In genomic region chr19:38674388-38675133, GRCh38 we compare ENCODE assay signal across 9 cellular contexts. TPM values are rescaled to one million over a fixed set of nuclear protein-coding genes. Genes with fewer than 3 reads are reported as not detected.
DNase-seq lines count a peak whose midpoint lies in the region; FAIRE-seq and TF ChIP-seq lines count a peak whose summit lies in the region.
"Had no signal": no experiment of that assay in that cellular context is flagged by ENCODE, and none has a peak within 500 bp of the region (broad histone marks: within the 10 kb centered on the region; RNA-seq: fewer than 3 reads in every experiment).

No MANE protein-coding gene starts in this region.

- no peak for TF ChIP-seq CTCF in ascending aorta (IDR thresholded peaks at IDR 0.05)

- peaks cover 6 to 25% (median 7%) of the 10 kb centered on the region in 3 donors for H3K27me3 Mint-ChIP-seq in immature natural killer cell (ENCODE audit: low read depth in 3 of 3)
- no peaks in the 10 kb centered on the region for H3K27me3 Mint-ChIP-seq in activated naive CD8-positive, alpha-beta T cell treated with anti-CD3 and anti-CD28 coated beads for 36 hours

- FAIRE-seq in GM19239 (lab: Jason Lieb, UNC), result peak; percentile 28
- FAIRE-seq: G401.6 had no signal

- peak overlapping the region; percentile 99 to 100 (median 100) for H3K27ac Mint-ChIP-seq in immature natural killer cell
- H3K27ac Mint-ChIP-seq in activated naive CD8-positive, alpha-beta T cell treated with anti-CD3 and anti-CD28 coated beads for 36 hours, result no peak overlapping the region

- intact Hi-C loops in ascending aorta (cut with DNase I), result no loop called here

- peaks cover 0 to 1% (median 0%) of the 10 kb centered on the region in 6 donors for H3K9me3 Mint-ChIP-seq in immature natural killer cell
- H3K9me3 Mint-ChIP-seq in activated naive CD8-positive, alpha-beta T cell treated with anti-CD3 and anti-CD28 coated beads for 36 hours, result no peaks in the 10 kb centered on the region

- H3K36me3 ChIP-seq in ascending aorta (no peaks in the 10 kb centered on the region), skeletal muscle tissue (ENCODE audit: control insufficient read depth in 3 of 3, insufficient read depth in 3 of 3, low read length in 3 of 3) (peaks cover 0 to 11% (median 6%) of the 10 kb centered on the region in 3 donors)

- H3K9me3 ChIP-seq in ascending aorta (no peaks in the 10 kb centered on the region), skeletal muscle tissue (ENCODE audit: control insufficient read depth in 3 of 3, low read length in 3 of 3) (no peaks in the 10 kb centered on the region)

- H3K4me3 ChIP-seq in ascending aorta (peak overlapping the region in 1 of 2 donors; percentile 5), skeletal muscle tissue (ENCODE audit: low read length in 3 of 3) (peak overlapping the region; percentile 3 to 18 (median 11))

- peak overlapping the region; percentile 95 to 96 for H3K27ac ChIP-seq in ascending aorta
- H3K27ac ChIP-seq in skeletal muscle tissue (ENCODE audit: low read depth, low read length), result peak overlapping the region; percentile 91

- H3K4me1 Mint-ChIP-seq in immature natural killer cell, result peaks cover 88 to 93% of the 10 kb centered on the region in 2 donors
- peaks cover 27% of the 10 kb centered on the region for H3K4me1 Mint-ChIP-seq in activated naive CD8-positive, alpha-beta T cell treated with anti-CD3 and anti-CD28 coated beads for 36 hours

- peak overlapping the region; percentile 75 to 87 (median 81) for H3K4me3 Mint-ChIP-seq in immature natural killer cell
- no peak overlapping the region for H3K4me3 Mint-ChIP-seq in activated naive CD8-positive, alpha-beta T cell treated with anti-CD3 and anti-CD28 coated beads for 36 hours

- H3K36me3 Mint-ChIP-seq in immature natural killer cell, result peaks cover 0 to 15% (median 0%) of the 10 kb centered on the region in 3 donors
- peaks cover 6% of the 10 kb centered on the region for H3K36me3 Mint-ChIP-seq in activated naive CD8-positive, alpha-beta T cell treated with anti-CD3 and anti-CD28 coated beads for 36 hours

- no peaks in the 10 kb centered on the region for H3K27me3 ChIP-seq in ascending aorta
- no peaks in the 10 kb centered on the region for H3K27me3 ChIP-seq in skeletal muscle tissue (ENCODE audit: control insufficient read depth in 3 of 3, insufficient read depth in 3 of 3, low read length in 3 of 3)

- H3K4me1 ChIP-seq in ascending aorta (peaks cover 24 to 85% of the 10 kb centered on the region in 2 donors), skeletal muscle tissue (ENCODE audit: control insufficient read depth in 3 of 3, insufficient read depth in 3 of 3, low read length in 3 of 3) (peaks cover 76 to 90% (median 76%) of the 10 kb centered on the region in 3 donors)

- peak overlapping the region; percentile 26 to 67 (median 44) for H3K9ac ChIP-seq in skeletal muscle tissue (ENCODE audit: low read depth in 1 of 3, low read length in 3 of 3)

- DNase-seq in GM19239 (ENCODE audit: insufficient read length, low spot score) (no peak), ascending aorta (ENCODE audit: low spot score in 2 of 2) (no peak), immature natural killer cell (no peak), NCI-H2107 treated with DMSO at 0.1 percent for 48 hours (lab: John Stamatoyannopoulos, UW; ENCODE audit: unreplicated experiment) (no peak), NCI-H187 (lab: John Stamatoyannopoulos, UW) (no peak), NCI-H524 (lab: John Stamatoyannopoulos, UW) (no peak)
- DNase-seq in activated naive CD8-positive, alpha-beta T cell treated with anti-CD3 and anti-CD28 coated beads for 36 hours, result no peak

RNA-seq across cellular contexts. Expression of gene ACTN4, which starts 27.1 kb away (rescaled TPM):
- total RNA-seq in ascending aorta, result 1,036 TPM
- polyA plus RNA-seq in immature natural killer cell, result 10 to 100 TPM in 2 of 3 donors, 1 to 10 TPM in 1; 8.5 to 68.3 (median 17.4) TPM
- total RNA-seq in skeletal muscle tissue, result 42.3 TPM
- 100 to 1,000 TPM; 160 to 171 TPM for total RNA-seq in activated naive CD8-positive, alpha-beta T cell treated with anti-CD3 and anti-CD28 coated beads for 36 hours

RNA-seq across cellular contexts. Expression of gene EIF3K, which starts 55.6 kb away (rescaled TPM):
- total RNA-seq in ascending aorta (696 TPM), skeletal muscle tissue (314 TPM)
- polyA plus RNA-seq in immature natural killer cell, result 100 to 1,000 TPM; 338 to 456 (median 383) TPM
- 100 to 1,000 TPM; 312 to 321 TPM for total RNA-seq in activated naive CD8-positive, alpha-beta T cell treated with anti-CD3 and anti-CD28 coated beads for 36 hours

RNA-seq across cellular contexts. Expression of gene MAP4K1, which starts 56.8 kb away (rescaled TPM):
- total RNA-seq in ascending aorta (15.1 TPM), skeletal muscle tissue (under 0.01 TPM)
- 10 to 100 TPM; 52.1 to 98.1 (median 67.0) TPM for polyA plus RNA-seq in immature natural killer cell
- total RNA-seq in activated naive CD8-positive, alpha-beta T cell treated with anti-CD3 and anti-CD28 coated beads for 36 hours, result 100 to 1,000 TPM; 169 TPM

Comparison
In these comparisons a context has a peak if more than half of its experiments do, and no peak if none do; other contexts are left out.
1. RNA of gene MAP4K1, which starts 56.8 kb away (total RNA-seq): 169 TPM in activated naive CD8-positive, alpha-beta T cell treated with anti-CD3 and anti-CD28 coated beads for 36 hours and 15.1 TPM in ascending aorta (single experiment); under 0.01 TPM in skeletal muscle tissue (single experiment); every median in the first group is over 10 times any median in the second.